In genomic region chr7:80916770-80917681, GRCh38 we compare ENCODE assay signal across 9 cellular contexts. TPM values are rescaled to one million over a fixed set of nuclear protein-coding genes. Genes with fewer than 3 reads are reported as not detected.
DNase-seq lines count a peak whose midpoint lies in the region; ATAC-seq, FAIRE-seq and TF ChIP-seq lines count a peak whose summit lies in the region.
"Had no signal": no experiment of that assay in that cellular context is flagged by ENCODE, and none has a peak within 500 bp of the region (broad histone marks: within the 10 kb centered on the region; RNA-seq: fewer than 3 reads in every experiment).

No MANE protein-coding gene starts in this region.

- H3K4me3 Mint-ChIP-seq in activated CD4-positive, alpha-beta memory T cell treated with anti-CD3 and anti-CD28 coated beads, Interleukin-2, amount 10 ng/mL, durations not matched to agents 7 days and 5 days, result no peak overlapping the region
- H3K4me3 Mint-ChIP-seq: CD4-positive, alpha-beta memory T cell had no signal

- peak; percentile 42 for TF ChIP-seq CTCF in WERI-Rb-1 (IDR thresholded peaks at IDR 0.05; ENCODE audit: low read depth, low read length)
- TF ChIP-seq CTCF in tibial nerve (IDR thresholded peaks at IDR 0.05), result peak in 3 of 5 experiments; percentile 30 to 41 (median 33)

- no peak for FAIRE-seq in HTR-8/SVneo (lab: Jason Lieb, UNC)

- no peak for TF ChIP-seq POLR2A in tibial nerve (IDR thresholded peaks at IDR 0.05)

- POLR2A ChIA-PET in activated CD4-positive, alpha-beta memory T cell treated with anti-CD3 and anti-CD28 coated beads, Interleukin-2, amount 10 ng/mL, durations not matched to agents 7 days and 5 days (lab: Charles Lee), result no interaction called here

- peaks cover 34% of the 10 kb centered on the region for H3K27me3 Mint-ChIP-seq in activated CD4-positive, alpha-beta memory T cell treated with anti-CD3 and anti-CD28 coated beads, Interleukin-2, amount 10 ng/mL, durations not matched to agents 7 days and 5 days

- H3K27me3 ChIP-seq in WERI-Rb-1 (ENCODE audit: insufficient read depth, low read depth, severe bottlenecking) (no peaks in the 10 kb centered on the region), tibial nerve (no peaks in the 10 kb centered on the region)

- DNase-seq in NCI-H82 (lab: John Stamatoyannopoulos, UW) (peak; percentile 37), NCI-H82 treated with DMSO at 0.1 percent for 48 hours (lab: John Stamatoyannopoulos, UW; ENCODE audit: unreplicated experiment) (no peak), WERI-Rb-1 (no peak), iPS-NIHi11 (ENCODE audit: low spot score) (peak; percentile 29), tibial nerve (ENCODE audit: low spot score in 2 of 2) (no peak), HTR-8/SVneo (ENCODE audit: insufficient read length, low spot score) (no peak)
- DNase-seq in activated CD4-positive, alpha-beta memory T cell treated with anti-CD3 and anti-CD28 coated beads, Interleukin-2, amount 10 ng/mL, durations not matched to agents 7 days and 5 days, result no peak
- DNase-seq: CD4-positive, alpha-beta memory T cell had no signal

- 50 to 57% methylated on average over 3 of the region's 3 CpGs for WGBS in tibial nerve, 2 donors

- ATAC-seq in GM18907 (IDR thresholded peaks at IDR 0.05; ENCODE audit: unreplicated experiment), result no peak

- H3K4me1 ChIP-seq in tibial nerve, result peaks cover 0 to 36% (median 3%) of the 10 kb centered on the region in 4 donors

- H3K27ac ChIP-seq in WERI-Rb-1 (no peak overlapping the region), tibial nerve (peak overlapping the region in 1 of 4 donors; percentile 87)

- TF ChIP-seq EP300 in tibial nerve (IDR thresholded peaks at IDR 0.05), result no peak

- H3K27ac Mint-ChIP-seq in activated CD4-positive, alpha-beta memory T cell treated with anti-CD3 and anti-CD28 coated beads, Interleukin-2, amount 10 ng/mL, durations not matched to agents 7 days and 5 days, result no peak overlapping the region
- H3K27ac Mint-ChIP-seq: CD4-positive, alpha-beta memory T cell had no signal

- H3K4me3 ChIP-seq in WERI-Rb-1 (ENCODE audit: low read depth, low read length), result no peak overlapping the region
- H3K4me3 ChIP-seq in tibial nerve, result peak overlapping the region in 1 of 4 donors; percentile 75

- CTCF ChIA-PET in activated CD4-positive, alpha-beta memory T cell treated with anti-CD3 and anti-CD28 coated beads, Interleukin-2, amount 10 ng/mL, durations not matched to agents 7 days and 5 days (lab: Charles Lee), result no interaction called here

- peaks cover 5% of the 10 kb centered on the region for H3K4me1 Mint-ChIP-seq in activated CD4-positive, alpha-beta memory T cell treated with anti-CD3 and anti-CD28 coated beads, Interleukin-2, amount 10 ng/mL, durations not matched to agents 7 days and 5 days

- H3K36me3 Mint-ChIP-seq in activated CD4-positive, alpha-beta memory T cell treated with anti-CD3 and anti-CD28 coated beads, Interleukin-2, amount 10 ng/mL, durations not matched to agents 7 days and 5 days (ENCODE audit: low read depth), result no peaks in the 10 kb centered on the region
- H3K36me3 Mint-ChIP-seq: CD4-positive, alpha-beta memory T cell had no signal

- H3K36me3 ChIP-seq in WERI-Rb-1 (no peaks in the 10 kb centered on the region), tibial nerve (no peaks in the 10 kb centered on the region)

- H3K9me3 ChIP-seq in WERI-Rb-1 (ENCODE audit: severe bottlenecking) (no peaks in the 10 kb centered on the region), tibial nerve (no peaks in the 10 kb centered on the region)

- peaks cover 4% of the 10 kb centered on the region for H3K9me3 Mint-ChIP-seq in activated CD4-positive, alpha-beta memory T cell treated with anti-CD3 and anti-CD28 coated beads, Interleukin-2, amount 10 ng/mL, durations not matched to agents 7 days and 5 days

RNA-seq across cellular contexts. Expression of gene SEMA3C, which starts 1.8 kb away (rescaled TPM):
- 100 to 1,000 TPM in 3 of 4 donors, 10 to 100 TPM in 1; 64.8 to 130 (median 118) TPM for total RNA-seq in tibial nerve
- total RNA-seq in activated CD4-positive, alpha-beta memory T cell treated with anti-CD3 and anti-CD28 coated beads, Interleukin-2, amount 10 ng/mL, durations not matched to agents 7 days and 5 days, result not detected

Comparison
In these comparisons a context has a peak if more than half of its experiments do, and no peak if none do; other contexts are left out.
1. DNase-seq: peak in NCI-H82 (single experiment) and iPS-NIHi11 (single experiment); none in NCI-H82 treated with DMSO at 0.1 percent for 48 hours (single experiment), WERI-Rb-1 (single experiment), tibial nerve (0 of 2), HTR-8/SVneo (single experiment) and activated CD4-positive, alpha-beta memory T cell treated with anti-CD3 and anti-CD28 coated beads, Interleukin-2, amount 10 ng/mL, durations not matched to agents 7 days and 5 days (single experiment).
2. RNA of gene SEMA3C, which starts 1.8 kb away (total RNA-seq): 64.8 to 130 TPM in tibial nerve; not detected in activated CD4-positive, alpha-beta memory T cell treated with anti-CD3 and anti-CD28 coated beads, Interleukin-2, amount 10 ng/mL, durations not matched to agents 7 days and 5 days; every median in the first group is over 10 times any median in the second.